In genomic region chr1:7628273-7628672, GRCh38 we compare ENCODE assay signal across 21 cellular contexts.
DNase-seq lines count a peak whose midpoint lies in the region; FAIRE-seq and TF ChIP-seq lines count a peak whose summit lies in the region.
"Had no signal": no experiment of that assay in that cellular context is flagged by ENCODE, and none has a peak within 500 bp of the region (broad histone marks: within the 10 kb centered on the region; RNA-seq: fewer than 3 reads in every experiment).

No MANE protein-coding gene starts in this region.

- H3K4me1 ChIP-seq in H1 (replicated peaks in 1 of 4; ENCODE audit: control insufficient read depth in 3 of 4, insufficient read depth in 4 of 4, low read length in 3 of 4) (peaks cover 0 to 4% (median under 1%) of the 10 kb centered on the region in 4 experiments; a peak in 2 of 7 replicates), right atrium auricular region (peaks cover 0 to 22% of the 10 kb centered on the region in 2 donors), thyroid gland (peaks cover 0 to 5% of the 10 kb centered on the region in 2 donors), stomach (no peaks in the 10 kb centered on the region)
- H3K4me1 ChIP-seq: A549 had no signal

- H3K36me3 ChIP-seq in H1 (ENCODE audit: control insufficient read depth in 2 of 4, insufficient read depth in 4 of 4, low read length in 3 of 4) = no peaks in the 10 kb centered on the region
- H3K36me3 ChIP-seq in right atrium auricular region = no peaks in the 10 kb centered on the region
- no peaks in the 10 kb centered on the region for H3K36me3 ChIP-seq in thyroid gland
- H3K36me3 ChIP-seq in stomach = no peaks in the 10 kb centered on the region
- H3K36me3 ChIP-seq: BE2C had no signal

- H3K14ac ChIP-seq in H1 (ENCODE audit: insufficient read length) = no peak overlapping the region

- H3K27me3 ChIP-seq in H1 (replicated peaks in 1 of 4; ENCODE audit: control insufficient read depth in 3 of 4, extremely low read depth in 1 of 4, insufficient read depth in 3 of 4, low read length in 3 of 4) (no peaks in the 10 kb centered on the region), right atrium auricular region (no peaks in the 10 kb centered on the region), thyroid gland (no peaks in the 10 kb centered on the region), stomach (peaks cover 0 to 82% (median 18%) of the 10 kb centered on the region in 3 donors)
- H3K27me3 ChIP-seq: BE2C had no signal

- H2BK5ac ChIP-seq in H1 (ENCODE audit: low read depth, low read length) = no peak overlapping the region

- POLR2A ChIA-PET in H1 (lab: Charles Lee; ENCODE audit: partially characterized antibody) = no interaction called here

- no peak overlapping the region for H3K27ac ChIP-seq in H1 (ENCODE audit: low read depth, low read length)
- H3K27ac ChIP-seq in right atrium auricular region = peak overlapping the region; percentile 51 to 64
- H3K27ac ChIP-seq in thyroid gland = no peak overlapping the region
- no peak overlapping the region for H3K27ac ChIP-seq in stomach
- H3K27ac ChIP-seq: A549, RWPE1 had no signal

- H3K4me2 ChIP-seq in H1 (ENCODE audit: insufficient read depth in 1 of 2, low read depth in 2 of 2, low read length in 2 of 2) = no peak overlapping the region
- H3K4me2 ChIP-seq: A549 had no signal

- H3K56ac ChIP-seq in H1 (replicated peaks; ENCODE audit: insufficient read length, low read depth, low read length) = no peak overlapping the region

- H3K23ac ChIP-seq in H1 (ENCODE audit: insufficient read length) = no peak overlapping the region

- no peak overlapping the region for H4K5ac ChIP-seq in H1 (ENCODE audit: insufficient read length, low read depth, low read length)

- H3K79me1 ChIP-seq in H1 (ENCODE audit: low read depth, low read length) = no peaks in the 10 kb centered on the region

- H2BK15ac ChIP-seq in H1 (ENCODE audit: low read length) = no peak overlapping the region

- peak overlapping the region; percentile 55; the same call in 1 of the 2 replicates for H2BK12ac ChIP-seq in H1 (ENCODE audit: low read depth, low read length)

- WGBS in H1 (ENCODE audit: extremely low coverage in 1 of 2, insufficient coverage in 1 of 2, insufficient read length in 1 of 2, insufficient replicate concordance in 2 of 2, low coverage in 1 of 2, low lambda C conversion rate in 2 of 2, missing lambda C conversion rate in 1 of 2), 2 experiments = 88% methylated on average over 4 of the region's 4 CpGs; no CpG with 5 or more reads in 1 of the 2 experiments
- 12 to 46% methylated on average over 2 to 4 of the region's 4 CpGs for WGBS in thyroid gland, 2 donors
- 24 to 64% (median 35%) methylated on average over 4 of the region's 4 CpGs for WGBS in stomach, 5 donors

- no peaks in the 10 kb centered on the region for H3K79me2 ChIP-seq in H1 (ENCODE audit: control insufficient read depth in 1 of 2, insufficient read depth in 2 of 2, low read length in 2 of 2)

- H3K9me3 ChIP-seq in H1 (ENCODE audit: insufficient read depth in 2 of 2, low read depth in 1 of 2, low read length in 1 of 2) = no peaks in the 10 kb centered on the region
- no peaks in the 10 kb centered on the region for H3K9me3 ChIP-seq in right atrium auricular region
- H3K9me3 ChIP-seq in thyroid gland = no peaks in the 10 kb centered on the region
- H3K9me3 ChIP-seq in stomach = no peaks in the 10 kb centered on the region
- H3K9me3 ChIP-seq: A549, BE2C had no signal

- TF ChIP-seq CTCF in H1 (IDR thresholded peaks at IDR 0.05; ENCODE audit: control extremely low read depth in 1 of 3, insufficient read depth in 1 of 3, low read depth in 1 of 3, low read length in 3 of 3) (no peak), right atrium auricular region (IDR thresholded peaks at IDR 0.05) (no peak), thyroid gland (IDR thresholded peaks at IDR 0.05) (no peak), stomach (IDR thresholded peaks at IDR 0.05) (no peak)

- no peak overlapping the region for H2AK5ac ChIP-seq in H1 (ENCODE audit: low read depth, low read length)

- no peak overlapping the region for H2AFZ ChIP-seq in H1 (ENCODE audit: low read length)

- TF ChIP-seq RAD21 in H1 (IDR thresholded peaks at IDR 0.05 in 1 of 2, conservative IDR thresholded peaks at IDR 0.05 in 1 of 2; ENCODE audit: low read depth in 2 of 2, low read length in 2 of 2) = no peak

- H4K91ac ChIP-seq in H1 (replicated peaks; ENCODE audit: insufficient read length, low read length) = no peak overlapping the region

- no peak overlapping the region for H3K18ac ChIP-seq in H1 (ENCODE audit: extremely low read depth, low read length)

- H2BK20ac ChIP-seq in H1 (ENCODE audit: low read length) = no peak overlapping the region

- no peak overlapping the region for H3K4me3 ChIP-seq in H1 (ENCODE audit: extremely low read depth in 1 of 4, insufficient read depth in 2 of 4, low read depth in 3 of 4, low read length in 4 of 4)
- no peak overlapping the region for H3K4me3 ChIP-seq in right atrium auricular region
- H3K4me3 ChIP-seq in thyroid gland (replicated peaks in 1 of 3) = no peak overlapping the region
- H3K4me3 ChIP-seq in stomach = no peak overlapping the region
- H3K4me3 ChIP-seq: A549 had no signal

- H4K20me1 ChIP-seq in H1 (replicated peaks in 1 of 2; ENCODE audit: control insufficient read depth in 1 of 2, insufficient read depth in 2 of 2, low read length in 2 of 2) = no peaks in the 10 kb centered on the region

- TF ChIP-seq EP300 in H1 (IDR thresholded peaks at IDR 0.05; ENCODE audit: borderline replicate concordance in 1 of 2, low read depth in 2 of 2, low read length in 2 of 2) (no peak), stomach (IDR thresholded peaks at IDR 0.05) (no peak)

- no peak for FAIRE-seq in H1 (lab: Jason Lieb, UNC)
- FAIRE-seq: A549, D721Med had no signal

- H4K8ac ChIP-seq in H1 (ENCODE audit: extremely low read depth, insufficient read depth, low read length) = no peak overlapping the region

- intact Hi-C loops in thyroid gland (cut with DNase I) (no loop called here), stomach (cut with DNase I; ENCODE audit: low total_unique reads) (no loop called here)

- H3K9ac ChIP-seq in H1 (replicated peaks in 1 of 4; ENCODE audit: extremely low read depth in 1 of 4, low read depth in 3 of 4, low read length in 3 of 4) = no peak overlapping the region

- H2BK120ac ChIP-seq in H1 (replicated peaks; ENCODE audit: low read depth, low read length) = no peak overlapping the region

- CTCF ChIA-PET in H1 (lab: Charles Lee; ENCODE audit: partially characterized antibody) = interaction anchor here (1.4 to 2.2 kb wide), 5 partner anchors 19 to 66 kb away, joined by 3 to 10 read pairs (median 5); no protein-coding TSS in a partner anchor

- no peak overlapping the region for H3K4ac ChIP-seq in H1 (replicated peaks; ENCODE audit: insufficient read length, low read depth, low read length)

- no peak for TF ChIP-seq POLR2A in H1 (IDR thresholded peaks at IDR 0.05; ENCODE audit: control extremely low read depth in 1 of 2, low read depth in 2 of 2, low read length in 2 of 2)
- TF ChIP-seq POLR2A in thyroid gland (IDR thresholded peaks at IDR 0.05) = no peak
- no peak for TF ChIP-seq POLR2A in stomach (IDR thresholded peaks at IDR 0.05)

- DNase-seq in NCI-H2196 (lab: John Stamatoyannopoulos, UW; ENCODE audit: unreplicated experiment) (peak; percentile 48), H1 (ENCODE audit: low read depth in 1 of 2, low spot score in 2 of 2) (no peak), right atrium auricular region (ENCODE audit: low spot score) (peak; percentile 63), thyroid gland (peak; percentile 64 to 65), NCI-H2029 (lab: John Stamatoyannopoulos, UW) (no peak), stomach (no peak)
- no peak for DNase-seq in activated CD8-positive, alpha-beta memory T cell treated with anti-CD3 and anti-CD28 coated beads, Interleukin-2, amount 50 U/mL, for 48 hours
- DNase-seq: BE2C; DMS53; GF-D8; H7; HFFc6; Kasumi-1; NCI-H1417; NCI-H1694 treated with DMSO at 0.1 percent for 48 hours; NCI-H2227 treated with DMSO at 0.1 percent for 48 hours; NCI-H510A; NK-92 treated with Interleukin-12 subunit alpha and Interleukin-12 subunit beta, amount 100 ng/mL, for 24 hours had no signal

- no peaks in the 10 kb centered on the region for H3K23me2 ChIP-seq in H1 (ENCODE audit: low read depth, low read length)

TF ChIP-seq in H1, 55 proteins besides CTCF, POLR2A, EP300 and RAD21:
- TF ChIP-seq, protein P1, sequence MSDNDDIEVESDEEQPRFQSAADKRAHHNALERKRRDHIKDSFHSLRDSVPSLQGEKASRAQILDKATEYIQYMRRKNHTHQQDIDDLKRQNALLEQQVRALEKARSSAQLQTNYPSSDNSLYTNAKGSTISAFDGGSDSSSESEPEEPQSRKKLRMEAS (IDR thresholded peaks at IDR 0.05) = no peak
- no peak for TF ChIP-seq NANOG (IDR thresholded peaks at IDR 0.05; ENCODE audit: insufficient read depth, low read depth, low read length, poor library complexity, severe bottlenecking)
- no peak for TF ChIP-seq TAF1 (IDR thresholded peaks at IDR 0.05; ENCODE audit: low read depth, low read length)
TF ChIP-seq in H1: peak in this region for 0.

Comparison
In these comparisons a context has a peak if more than half of its experiments do, and no peak if none do; other contexts are left out.
1. DNase-seq: peak in NCI-H2196 (single experiment), right atrium auricular region (single experiment) and thyroid gland (2 of 2); none in H1 (0 of 2), NCI-H2029 (single experiment), activated CD8-positive, alpha-beta memory T cell treated with anti-CD3 and anti-CD28 coated beads, Interleukin-2, amount 50 U/mL, for 48 hours (single experiment) and stomach (single experiment).
2. H3K27ac ChIP-seq: peak in right atrium auricular region (2 of 2); none in H1 (single experiment), thyroid gland (0 of 3) and stomach (0 of 5).